In the genomic region with DNA sequence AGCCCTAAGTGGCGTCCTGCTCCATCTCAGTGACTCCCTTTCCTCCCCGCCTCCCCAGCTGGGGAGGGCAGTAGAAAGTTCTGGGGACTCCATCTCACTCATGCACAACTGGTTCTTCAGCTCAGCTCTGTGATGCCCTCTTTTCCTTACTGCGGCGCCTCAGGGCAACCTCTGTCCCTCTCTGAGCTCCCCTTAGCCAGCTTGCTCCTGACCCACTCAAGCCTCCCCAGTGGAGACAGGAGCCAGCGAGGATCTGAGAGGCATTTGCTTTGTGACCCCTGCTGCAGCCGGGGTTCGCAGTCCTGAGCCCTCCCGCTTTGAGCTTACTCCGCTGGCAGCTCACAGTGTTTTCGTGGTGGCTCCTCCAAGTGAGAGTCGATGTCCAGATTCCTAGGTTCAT, we compare ENCODE assay signal across 1 cellular context.
TF ChIP-seq lines count a peak whose summit lies in the region.

No MANE protein-coding gene starts in this region.

TF ChIP-seq in H1, 55 proteins besides CTCF, POLR2A, EP300 and RAD21 (continued from another document):
- no peak for TF ChIP-seq ASH2L (IDR thresholded peaks at IDR 0.05; ENCODE audit: low read length)
- no peak for TF ChIP-seq EGR1 (IDR thresholded peaks at IDR 0.05; ENCODE audit: borderline replicate concordance, low read depth, low read length)
- TF ChIP-seq SRF (IDR thresholded peaks at IDR 0.05; ENCODE audit: low read depth, low read length), result no peak
- no peak for TF ChIP-seq TEAD4 (IDR thresholded peaks at IDR 0.05; ENCODE audit: low read depth, low read length)
- TF ChIP-seq POLR2AphosphoS5 (IDR thresholded peaks at IDR 0.05; ENCODE audit: low read depth, low read length), result no peak
- no peak for TF ChIP-seq YY1 (IDR thresholded peaks at IDR 0.05; ENCODE audit: low read depth, low read length)
